In the genomic region with DNA sequence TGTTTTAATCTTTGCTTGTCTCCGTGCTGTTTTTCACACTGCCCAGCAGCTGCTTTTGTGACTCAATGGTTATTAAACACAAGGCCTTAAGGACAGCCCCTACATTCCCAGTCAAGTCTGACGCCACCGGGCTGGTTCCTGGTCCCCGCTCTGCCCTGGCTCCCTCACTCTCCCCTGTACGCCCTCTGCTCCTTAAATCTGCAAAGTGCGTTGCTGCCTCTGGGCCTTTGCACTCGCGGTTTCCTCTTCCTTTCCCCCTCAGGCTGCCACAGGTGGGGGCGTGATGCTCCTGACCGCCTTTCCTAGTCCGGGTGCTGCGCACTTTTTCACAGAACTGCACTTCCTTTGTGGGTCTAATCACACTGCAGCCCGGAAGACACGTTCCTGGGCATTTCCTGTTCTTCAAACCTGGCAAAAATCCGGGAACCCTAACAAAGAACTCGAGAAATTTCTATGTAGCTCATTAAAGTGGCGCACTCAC, we compare ENCODE assay signal across 11 cellular contexts. TPM values are rescaled to one million over a fixed set of nuclear protein-coding genes. Genes with fewer than 3 reads are reported as not detected.
DNase-seq lines count a peak whose midpoint lies in the region; ATAC-seq and TF ChIP-seq lines count a peak whose summit lies in the region.
"Had no signal": no experiment of that assay in that cellular context is flagged by ENCODE, and none has a peak within 500 bp of the region (broad histone marks: within the 10 kb centered on the region; RNA-seq: fewer than 3 reads in every experiment).

No MANE protein-coding gene starts in this region.

- TF ChIP-seq CTCF in right lobe of liver (IDR thresholded peaks at IDR 0.05), result no peak
- no peak for TF ChIP-seq CTCF in tibial nerve (IDR thresholded peaks at IDR 0.05)

- no peaks in the 10 kb centered on the region for H3K27me3 ChIP-seq in right lobe of liver
- no peaks in the 10 kb centered on the region for H3K27me3 ChIP-seq in tibial nerve
- no peaks in the 10 kb centered on the region for H3K27me3 ChIP-seq in SJCRH30
- H3K27me3 ChIP-seq: neutrophil had no signal

- peak overlapping the region; percentile 98 for H3K27ac Mint-ChIP-seq in activated CD4-positive, alpha-beta T cell treated with anti-CD3 and anti-CD28 coated beads for 36 hours

- H3K27ac ChIP-seq in right lobe of liver (peak overlapping the region; percentile 29 to 54 (median 51)), tibial nerve (peak overlapping the region in 3 of 4 donors; percentile 28 to 66 (median 41)), caudate nucleus (ENCODE audit: low read depth, low read length) (no peak overlapping the region), SJCRH30 (no peak overlapping the region)
- H3K27ac ChIP-seq: neutrophil had no signal

- TF ChIP-seq POLR2A in right lobe of liver (IDR thresholded peaks at IDR 0.05), result no peak
- no peak for TF ChIP-seq POLR2A in tibial nerve (IDR thresholded peaks at IDR 0.05)

- ATAC-seq in activated CD4-positive, alpha-beta T cell treated with anti-CD3 and anti-CD28 coated beads for 36 hours, result no peak
- peak; percentile 42 to 63 (median 49) for ATAC-seq in right lobe of liver

- peak; percentile 36 to 60 for TF ChIP-seq EP300 in tibial nerve (IDR thresholded peaks at IDR 0.05)

- CTCF ChIA-PET in activated CD4-positive, alpha-beta T cell treated with anti-CD3 and anti-CD28 coated beads for 36 hours (lab: Charles Lee), result interaction anchor here (0.8 to 9.5 kb wide), 6 partner anchors 7 to 56 kb away, joined by 3 to 161 read pairs (median 3); no protein-coding TSS in a partner anchor

- DNase-seq in activated CD4-positive, alpha-beta T cell treated with anti-CD3 and anti-CD28 coated beads for 36 hours, result peak; percentile 70
- no peak for DNase-seq in activated CD4-positive, alpha-beta T cell treated with anti-CD3 and anti-CD28 coated beads, Interleukin-2, amount 50 U/mL, for 4 hours
- DNase-seq in amniotic epithelial cell (ENCODE audit: low read depth) (peak; percentile 27), right lobe of liver (peak in 1 of 3 donors; percentile 57), tibial nerve (ENCODE audit: low spot score in 2 of 2) (no peak), caudate nucleus (lab: John Stamatoyannopoulos, UW) (no peak), NCI-H1105 (lab: John Stamatoyannopoulos, UW) (no peak), SJCRH30 (no peak)
- DNase-seq: 8988T, NCI-H1092 treated with DMSO at 0.1 percent for 48 hours had no signal

- peak overlapping the region; percentile 55 for H3K4me3 Mint-ChIP-seq in activated CD4-positive, alpha-beta T cell treated with anti-CD3 and anti-CD28 coated beads for 36 hours

- WGBS in right lobe of liver (ENCODE audit: insufficient coverage, low coverage, low lambda C conversion rate, missing lambda C conversion rate), result 49% methylated on average over 11 of the region's 17 CpGs
- WGBS in tibial nerve, 2 donors, result 74 to 82% methylated on average over 17 of the region's 17 CpGs

- peaks cover 76% of the 10 kb centered on the region for H3K4me1 Mint-ChIP-seq in activated CD4-positive, alpha-beta T cell treated with anti-CD3 and anti-CD28 coated beads for 36 hours

- POLR2A ChIA-PET in activated CD4-positive, alpha-beta T cell treated with anti-CD3 and anti-CD28 coated beads for 36 hours (lab: Charles Lee), result interaction anchor here (0.6 to 0.7 kb wide), 2 partner anchors 10 to 124 kb away, joined by 3 read pairs; no protein-coding TSS in a partner anchor

- no peaks in the 10 kb centered on the region for H3K27me3 Mint-ChIP-seq in activated CD4-positive, alpha-beta T cell treated with anti-CD3 and anti-CD28 coated beads for 36 hours

- H3K36me3 Mint-ChIP-seq in activated CD4-positive, alpha-beta T cell treated with anti-CD3 and anti-CD28 coated beads for 36 hours (ENCODE audit: low read depth), result peaks cover 56% of the 10 kb centered on the region

- H3K36me3 ChIP-seq in right lobe of liver, result peaks cover 0 to 28% (median 12%) of the 10 kb centered on the region in 4 donors
- H3K36me3 ChIP-seq in tibial nerve, result peaks cover 0 to 57% (median 22%) of the 10 kb centered on the region in 3 donors
- peaks cover 31% of the 10 kb centered on the region for H3K36me3 ChIP-seq in SJCRH30

- H3K4me3 ChIP-seq in right lobe of liver, result no peak overlapping the region
- H3K4me3 ChIP-seq in tibial nerve, result no peak overlapping the region
- no peak overlapping the region for H3K4me3 ChIP-seq in SJCRH30

- H3K9me3 ChIP-seq in right lobe of liver, result no peaks in the 10 kb centered on the region
- no peaks in the 10 kb centered on the region for H3K9me3 ChIP-seq in tibial nerve
- no peaks in the 10 kb centered on the region for H3K9me3 ChIP-seq in SJCRH30 (replicated peaks)
- H3K9me3 ChIP-seq: neutrophil had no signal

- H3K9me3 Mint-ChIP-seq in activated CD4-positive, alpha-beta T cell treated with anti-CD3 and anti-CD28 coated beads for 36 hours (ENCODE audit: low read depth), result no peaks in the 10 kb centered on the region

- H3K4me1 ChIP-seq in right lobe of liver (peaks cover 0 to 11% (median 0%) of the 10 kb centered on the region in 4 donors), tibial nerve (peaks cover 0 to 27% (median 9%) of the 10 kb centered on the region in 4 donors), SJCRH30 (peaks cover 1% of the 10 kb centered on the region; the same call in 1 of the 2 replicates)

- intact Hi-C loops in activated CD4-positive, alpha-beta T cell treated with anti-CD3 and anti-CD28 coated beads for 36 hours (cut with DNase I, micrococcal nuclease), result loop anchor here (1.0 to 2.0 kb wide), 6 partner anchors 10 to 87 kb away; a partner anchor contains a TSS
- intact Hi-C loops in right lobe of liver (cut with DNase I), result no loop called here

RNA-seq across cellular contexts. Expression of a gene that starts 25.6 kb away (rescaled TPM):
- total RNA-seq in activated CD4-positive, alpha-beta T cell treated with anti-CD3 and anti-CD28 coated beads for 36 hours, result 10 to 100 TPM; 71.4 to 73.1 TPM
- 10 to 100 TPM; 16.2 to 31.9 (median 23.2) TPM for total RNA-seq in right lobe of liver
- total RNA-seq in tibial nerve, result 10 to 100 TPM; 43.0 to 83.1 (median 71.9) TPM
- 54.2 and 66.5 TPM in 2 replicates for total RNA-seq in SJCRH30 (2014; rRNA removed; shearing (Covaris generic))

RNA-seq across cellular contexts. Expression of a gene that starts 26.4 kb away (rescaled TPM):
- 1 to 10 TPM in 1 of 2 experiments, under 1 TPM in 1; 0.81 to 1.6 TPM for total RNA-seq in activated CD4-positive, alpha-beta T cell treated with anti-CD3 and anti-CD28 coated beads for 36 hours
- 1 to 10 TPM; 2.5 to 5.9 (median 3.1) TPM for total RNA-seq in right lobe of liver
- total RNA-seq in tibial nerve, result under 1 TPM in 3 of 4 donors, not detected in 1; 0.42 to 0.78 (median 0.44) TPM
- 0.51 and 0.58 TPM in 2 replicates for total RNA-seq in SJCRH30 (2014; rRNA removed; shearing (Covaris generic))

RNA-seq across cellular contexts. Expression of a gene that starts 26.9 kb away (rescaled TPM):
- 10 to 100 TPM; 10.9 to 13.5 TPM for total RNA-seq in activated CD4-positive, alpha-beta T cell treated with anti-CD3 and anti-CD28 coated beads for 36 hours
- total RNA-seq in right lobe of liver (10 to 100 TPM in 3 of 6 experiments, 1 to 10 TPM in 3; 5.3 to 18.0 (median 10.9) TPM), tibial nerve (100 to 1,000 TPM in 1 of 4 donors, 10 to 100 TPM in 3; 37.9 to 162 (median 49.9) TPM)
- total RNA-seq in SJCRH30 (2014; rRNA removed; shearing (Covaris generic)), result 2.8 and 3.4 TPM in 2 replicates

RNA-seq across cellular contexts. Expression of a gene that starts 36.2 kb away (rescaled TPM):
- total RNA-seq in activated CD4-positive, alpha-beta T cell treated with anti-CD3 and anti-CD28 coated beads for 36 hours, result 10 to 100 TPM; 21.0 to 22.7 TPM
- total RNA-seq in right lobe of liver (1 to 10 TPM; 4.0 to 8.5 (median 5.5) TPM), tibial nerve (10 to 100 TPM; 11.6 to 32.7 (median 18.1) TPM)
- 6.1 and 6.3 TPM in 2 replicates for total RNA-seq in SJCRH30 (2014; rRNA removed; shearing (Covaris generic))

RNA-seq across cellular contexts. Expression of a gene that starts 42.3 kb away (rescaled TPM):
- total RNA-seq in activated CD4-positive, alpha-beta T cell treated with anti-CD3 and anti-CD28 coated beads for 36 hours, result 10 to 100 TPM; 16.3 to 18.1 TPM
- total RNA-seq in right lobe of liver, result 100 to 1,000 TPM; 123 to 335 (median 245) TPM
- 100 to 1,000 TPM; 231 to 410 (median 298) TPM for total RNA-seq in tibial nerve
- total RNA-seq in SJCRH30 (2014; rRNA removed; shearing (Covaris generic)), result 25.0 and 26.6 TPM in 2 replicates

Comparison
In these comparisons a context has a peak if more than half of its experiments do, and no peak if none do; other contexts are left out.
1. DNase-seq: peak in activated CD4-positive, alpha-beta T cell treated with anti-CD3 and anti-CD28 coated beads for 36 hours (single experiment) and amniotic epithelial cell (single experiment); none in activated CD4-positive, alpha-beta T cell treated with anti-CD3 and anti-CD28 coated beads, Interleukin-2, amount 50 U/mL, for 4 hours (0 of 2), tibial nerve (0 of 2), caudate nucleus (0 of 61), NCI-H1105 (single experiment) and SJCRH30 (0 of 2).
2. H3K27ac ChIP-seq: peak in right lobe of liver (3 of 3) and tibial nerve (3 of 4); none in caudate nucleus (single experiment) and SJCRH30 (single experiment).
3. intact Hi-C loops: an anchor here in activated CD4-positive, alpha-beta T cell treated with anti-CD3 and anti-CD28 coated beads for 36 hours (1.0 to 2.0 kb wide); none called in right lobe of liver.